In genomic region chr13:29758591-29759114, GRCh38 we compare ENCODE assay signal across 8 cellular contexts.
DNase-seq lines count a peak whose midpoint lies in the region; ATAC-seq and TF ChIP-seq lines count a peak whose summit lies in the region.

No MANE protein-coding gene starts in this region.

- no peak overlapping the region for H3K4me3 ChIP-seq in mucosa of descending colon
- H3K4me3 ChIP-seq in tibial nerve, result no peak overlapping the region

- WGBS in tibial nerve, 2 donors, result 68 to 74% methylated on average over 8 of the region's 8 CpGs

- intact Hi-C loops in mucosa of descending colon (cut with DNase I, micrococcal nuclease), result no loop called here

- no peaks in the 10 kb centered on the region for H3K27me3 ChIP-seq in tibial nerve

- no peak overlapping the region for H3K27ac ChIP-seq in tibial nerve

- DNase-seq in ELR (ENCODE audit: low read depth) (peak; percentile 14), Kasumi-1 (lab: John Stamatoyannopoulos, UW) (peak; percentile 63 to 75), mucosa of descending colon (peak; percentile 34 to 62 (median 53)), tibial nerve (ENCODE audit: low spot score in 2 of 2) (no peak), epidermal melanocyte (ENCODE audit: insufficient read length, low spot score) (no peak), D341Med (ENCODE audit: low spot score) (no peak)
- peak; percentile 36 for DNase-seq in activated CD8-positive, alpha-beta memory T cell treated with anti-CD3 and anti-CD28 coated beads, Interleukin-2, amount 50 U/mL, for 1 hour (ENCODE audit: extremely low read depth)

- H3K4me1 ChIP-seq in mucosa of descending colon (ENCODE audit: low read depth) (no peaks in the 10 kb centered on the region), tibial nerve (no peaks in the 10 kb centered on the region)

- H3K36me3 ChIP-seq in mucosa of descending colon (ENCODE audit: low read depth), result no peaks in the 10 kb centered on the region
- no peaks in the 10 kb centered on the region for H3K36me3 ChIP-seq in tibial nerve

- ATAC-seq in GM21717 (IDR thresholded peaks at IDR 0.05; ENCODE audit: unreplicated experiment) (peak; percentile 77), mucosa of descending colon (peak; percentile 82)

- TF ChIP-seq CTCF in mucosa of descending colon (IDR thresholded peaks at IDR 0.05) (no peak), tibial nerve (IDR thresholded peaks at IDR 0.05) (no peak)

- TF ChIP-seq POLR2A in tibial nerve (IDR thresholded peaks at IDR 0.05), result no peak

- no peak for TF ChIP-seq EP300 in tibial nerve (IDR thresholded peaks at IDR 0.05)

- no peaks in the 10 kb centered on the region for H3K9me3 ChIP-seq in mucosa of descending colon
- no peaks in the 10 kb centered on the region for H3K9me3 ChIP-seq in tibial nerve

Comparison
In these comparisons a context has a peak if more than half of its experiments do, and no peak if none do; other contexts are left out.
1. DNase-seq: peak in ELR (single experiment), Kasumi-1 (2 of 2), activated CD8-positive, alpha-beta memory T cell treated with anti-CD3 and anti-CD28 coated beads, Interleukin-2, amount 50 U/mL, for 1 hour (single experiment) and mucosa of descending colon (3 of 3); none in tibial nerve (0 of 2), epidermal melanocyte (single experiment) and D341Med (single experiment).